Comparison of ENCODE assay signal across 22 cellular contexts in genomic region chr6:28220164-28221133, GRCh38. TPM values are rescaled to one million over a fixed set of nuclear protein-coding genes. Genes with fewer than 3 reads are reported as not detected.
DNase-seq lines count a peak whose midpoint lies in the region; ATAC-seq and TF ChIP-seq lines count a peak whose summit lies in the region.
"Had no signal": no experiment of that assay in that cellular context is flagged by ENCODE, and none has a peak within 500 bp of the region (broad histone marks: within the 10 kb centered on the region; RNA-seq: fewer than 3 reads in every experiment).

No MANE protein-coding gene starts in this region.

- DNase-seq in AML-193 (lab: John Stamatoyannopoulos, UW) (peak; percentile 15 to 32), SK-MEL-5 (ENCODE audit: low read depth, low spot score) (peak; percentile 62), fibroblast of lung (ENCODE audit: low read depth in 2 of 2) (peak in 1 of 2 donors; percentile 47), suprapubic skin (ENCODE audit: low spot score in 2 of 2) (no peak), cardiac septum (ENCODE audit: low spot score) (no peak), NCI-H146 treated with DMSO at 0.1 percent for 48 hours (lab: John Stamatoyannopoulos, UW; ENCODE audit: unreplicated experiment) (no peak), left ventricle myocardium superior (no peak)
- DNase-seq: activated CD4-positive, alpha-beta T cell treated with anti-CD3 and anti-CD28 coated beads, Interleukin-2, amount 10 ng/mL, durations not matched to agents 7 days and 5 days; activated CD8-positive, alpha-beta memory T cell treated with anti-CD3 and anti-CD28 coated beads, Interleukin-2, amount 50 U/mL, for 4 hours; amygdala; CD4-positive, alpha-beta T cell; effector memory CD4-positive, alpha-beta T cell; islet precursor cell; NCI-H1048; NCI-H2081; NCI-H524 treated with DMSO at 0.1 percent for 48 hours; Peyer's patch; spleen; thyroid gland had no signal

- no peak overlapping the region for H3K9ac ChIP-seq in fibroblast of lung (ENCODE audit: insufficient read depth, low read length)

- no peaks in the 10 kb centered on the region for H4K20me1 ChIP-seq in fibroblast of lung (ENCODE audit: control insufficient read depth, extremely low read depth, insufficient read depth, low read length)

- H2AFZ ChIP-seq in fibroblast of lung (ENCODE audit: low read length), result peak overlapping the region; percentile 55

- intact Hi-C loops in cardiac septum (cut with DNase I), result loop anchor here (10.0 kb wide), 1 partner anchor 134 kb away; no protein-coding TSS in a partner anchor
- intact Hi-C loops in left ventricle myocardium superior (cut with micrococcal nuclease), result loop anchor here (10.0 kb wide), 1 partner anchor 76 kb away; the partner anchor contains the start of gene ZKSCAN8

- POLR2A ChIA-PET in HEK293 (lab: Yijun Ruan, JAX), result interaction anchor here (0.6 to 2.0 kb wide), 5 partner anchors 46 to 115 kb away, joined by 3 to 5 read pairs (median 3); partner anchors contain the start of genes ZKSCAN8 and ZSCAN26

- in situ Hi-C loops in SK-MEL-5 (cut with HindIII; ENCODE audit: low pct_unique_long_range_greater_than_20kb, low sequenced_read_pairs), result no loop called here

- H3K27me3 ChIP-seq in fibroblast of lung (ENCODE audit: control insufficient read depth, insufficient read depth, low read length) (no peaks in the 10 kb centered on the region), suprapubic skin (peaks cover 41% of the 10 kb centered on the region)
- H3K27me3 ChIP-seq: Peyer's patch, thyroid gland had no signal

- H3K4me3 ChIP-seq in HEK293 (ENCODE audit: low read depth, low read length) (no peak overlapping the region), fibroblast of lung (replicated peaks in 1 of 4; ENCODE audit: control extremely low read depth in 1 of 4, insufficient read depth in 1 of 4, low read depth in 3 of 4, low read length in 4 of 4) (no peak overlapping the region), suprapubic skin (no peak overlapping the region)
- H3K4me3 ChIP-seq: Peyer's patch, thyroid gland had no signal

- H3K36me3 ChIP-seq in HEK293 (ENCODE audit: control insufficient read depth in 2 of 2, insufficient read depth in 1 of 2, low read length in 2 of 2), result no peaks in the 10 kb centered on the region
- no peaks in the 10 kb centered on the region for H3K36me3 ChIP-seq in fibroblast of lung (ENCODE audit: control insufficient read depth, insufficient read depth, low read length)
- no peaks in the 10 kb centered on the region for H3K36me3 ChIP-seq in suprapubic skin
- H3K36me3 ChIP-seq: Peyer's patch, spleen, thyroid gland had no signal

- H3K4me1 ChIP-seq in HEK293 (ENCODE audit: control insufficient read depth, insufficient read depth, low read length) (peaks cover 3% of the 10 kb centered on the region), fibroblast of lung (ENCODE audit: control insufficient read depth, extremely low read depth, insufficient read depth, low read length) (peaks cover 4% of the 10 kb centered on the region), suprapubic skin (peaks cover 23% of the 10 kb centered on the region)

- TF ChIP-seq POLR2A in suprapubic skin (IDR thresholded peaks at IDR 0.05), result no peak

- no peaks in the 10 kb centered on the region for H3K79me2 ChIP-seq in fibroblast of lung (ENCODE audit: control insufficient read depth, insufficient read depth, low read length)

- 29% methylated on average over 6 of the region's 6 CpGs for WGBS in suprapubic skin

- ATAC-seq in left ventricle myocardium superior, result no peak

- TF ChIP-seq EP300 in suprapubic skin (IDR thresholded peaks at IDR 0.05), result no peak

- H3K4me2 ChIP-seq in fibroblast of lung (ENCODE audit: extremely low read depth, insufficient read depth, low read length), result no peak overlapping the region

- CTCF ChIA-PET in HEK293 (lab: Yijun Ruan, JAX), result interaction anchor here (0.5 to 1.4 kb wide), 5 partner anchors 45 to 891 kb away, joined by 3 to 4 read pairs (median 3); no protein-coding TSS in a partner anchor

- H3K27ac ChIP-seq in HEK293 (ENCODE audit: extremely low read depth, low read depth, low read length) (no peak overlapping the region), fibroblast of lung (ENCODE audit: insufficient read depth, low read length) (no peak overlapping the region), suprapubic skin (no peak overlapping the region)
- H3K27ac ChIP-seq: Peyer's patch, spleen, thyroid gland had no signal

- H3K9me3 ChIP-seq in HEK293 (ENCODE audit: control insufficient read depth, insufficient read depth, low read depth, low read length) (no peaks in the 10 kb centered on the region), fibroblast of lung (ENCODE audit: control insufficient read depth, insufficient read depth, low read depth, low read length) (no peaks in the 10 kb centered on the region), suprapubic skin (no peaks in the 10 kb centered on the region)
- H3K9me3 ChIP-seq: Peyer's patch, spleen, thyroid gland had no signal

- TF ChIP-seq CTCF in HEK293 (tag by site-specific recombination; IDR thresholded peaks at IDR 0.05) (no peak), fibroblast of lung (conservative IDR thresholded peaks at IDR 0.05 in 1 of 2, IDR thresholded peaks at IDR 0.05 in 1 of 2; ENCODE audit: low read depth in 1 of 2, low read length in 2 of 2) (no peak), suprapubic skin (IDR thresholded peaks at IDR 0.05) (no peak)

TF ChIP-seq in HEK293, 187 proteins besides CTCF, POLR2A, EP300 and RAD21 (continues in another document):
- no peak for TF ChIP-seq ZNF621 (tag by site-specific recombination; IDR thresholded peaks at IDR 0.05)
- peak; percentile 94 for TF ChIP-seq SCRT2 (tag by site-specific recombination; IDR thresholded peaks at IDR 0.05)
- no peak for TF ChIP-seq ZBTB10 (tag by site-specific recombination; IDR thresholded peaks at IDR 0.05)
- no peak for TF ChIP-seq REPIN1 (tag by site-specific recombination; IDR thresholded peaks at IDR 0.05; ENCODE audit: low read depth)
- TF ChIP-seq ZBTB17 (tag by site-specific recombination; IDR thresholded peaks at IDR 0.05), result no peak
- peak; percentile 80; the same call in 1 of the 2 replicates for TF ChIP-seq SCRT1 (tag by site-specific recombination; IDR thresholded peaks at IDR 0.05; ENCODE audit: borderline replicate concordance)

RNA-seq across cellular contexts. Expression of gene ZSCAN9, which starts 4.6 kb away (rescaled TPM):
- total RNA-seq in SK-MEL-5 (2014; rRNA removed; shearing (Covaris generic)), result 9.0 and 9.9 TPM in 2 replicates
- polyA plus RNA-seq in SK-MEL-5 (2015; cell fraction: cytosol; rRNA removed), result 7.8 and 9.4 TPM in 2 replicates
- 69.3 and 78.2 TPM in 2 replicates for polyA plus RNA-seq in SK-MEL-5 (2015; cell fraction: nucleus; rRNA removed)
- total RNA-seq in fibroblast of lung, result 9.5 and 11.6 TPM in 2 replicates
- polyA plus RNA-seq in fibroblast of lung, result 10.3 and 11.3 TPM in 2 replicates
- 6.4 TPM in 2 replicates for polyA plus RNA-seq in fibroblast of lung (2012)
- 3.7 and 11.9 TPM in 2 replicates for polyA minus RNA-seq in fibroblast of lung (ENCODE audit: low replicate concordance)
- 10 to 100 TPM in 1 of 4 donors, 1 to 10 TPM in 3; 3.6 to 12.5 (median 7.6) TPM for total RNA-seq in suprapubic skin
- 8.4 TPM for total RNA-seq in cardiac septum
- total RNA-seq in left ventricle myocardium superior, result 10.2 TPM

RNA-seq across cellular contexts. Expression of gene ZKSCAN4, which starts 31.6 kb away (rescaled TPM):
- 3.5 and 4.6 TPM in 2 replicates for total RNA-seq in SK-MEL-5 (2014; rRNA removed; shearing (Covaris generic))
- polyA plus RNA-seq in SK-MEL-5 (2015; cell fraction: cytosol; rRNA removed), result 2.9 and 4.0 TPM in 2 replicates
- polyA plus RNA-seq in SK-MEL-5 (2015; cell fraction: nucleus; rRNA removed), result 7.9 and 9.1 TPM in 2 replicates
- total RNA-seq in fibroblast of lung (6.9 and 7.3 TPM in 2 replicates), suprapubic skin (1 to 10 TPM; 1.2 to 5.0 (median 3.0) TPM), cardiac septum (2.4 TPM), left ventricle myocardium superior (2.7 TPM)
- polyA plus RNA-seq in fibroblast of lung, result 3.0 and 4.4 TPM in 2 replicates
- polyA plus RNA-seq in fibroblast of lung (2012), result 2.5 and 3.4 TPM in 2 replicates
- 0.30 and 1.0 TPM in 2 replicates for polyA minus RNA-seq in fibroblast of lung (ENCODE audit: low replicate concordance)

RNA-seq across cellular contexts. Expression of gene NKAPL, which starts 38.6 kb away (rescaled TPM):
- total RNA-seq in SK-MEL-5 (2014; rRNA removed; shearing (Covaris generic)), result not detected in 2 replicates
- polyA plus RNA-seq in SK-MEL-5 (2015; cell fraction: cytosol; rRNA removed), result not detected in 2 replicates
- polyA plus RNA-seq in SK-MEL-5 (2015; cell fraction: nucleus; rRNA removed), result not detected in 2 replicates
- total RNA-seq in fibroblast of lung (2.8 and 3.3 TPM in 2 replicates), suprapubic skin (under 1 TPM in 2 of 4 donors, not detected in 2; 0.47 to 0.78 TPM), cardiac septum (6.6 TPM), left ventricle myocardium superior (6.3 TPM)
- 1.2 and 1.4 TPM in 2 replicates for polyA plus RNA-seq in fibroblast of lung
- polyA plus RNA-seq in fibroblast of lung (2012), result 1.2 and 1.6 TPM in 2 replicates
- polyA minus RNA-seq in fibroblast of lung (ENCODE audit: low replicate concordance), result not detected in 2 replicates
- total RNA-seq: CD4-positive, alpha-beta T cell; H1; Peyer's patch had no signal
- polyA plus RNA-seq: neural cell had no signal

RNA-seq across cellular contexts. Expression of gene ZSCAN26, which starts 46.5 kb away (rescaled TPM):
- total RNA-seq in SK-MEL-5 (2014; rRNA removed; shearing (Covaris generic)), result 9.3 and 11.3 TPM in 2 replicates
- 4.1 and 4.3 TPM in 2 replicates for polyA plus RNA-seq in SK-MEL-5 (2015; cell fraction: cytosol; rRNA removed)
- polyA plus RNA-seq in SK-MEL-5 (2015; cell fraction: nucleus; rRNA removed), result 32.1 and 40.1 TPM in 2 replicates
- total RNA-seq in fibroblast of lung (21.6 and 23.9 TPM in 2 replicates), suprapubic skin (10 to 100 TPM in 2 of 4 donors, 1 to 10 TPM in 2; 4.9 to 23.3 (median 11.4) TPM), cardiac septum (13.4 TPM), left ventricle myocardium superior (13.8 TPM)
- polyA plus RNA-seq in fibroblast of lung, result 12.7 and 16.6 TPM in 2 replicates
- 6.2 and 7.6 TPM in 2 replicates for polyA plus RNA-seq in fibroblast of lung (2012)
- 0.52 and 10.8 TPM in 2 replicates for polyA minus RNA-seq in fibroblast of lung (ENCODE audit: low replicate concordance)

Comparison
In these comparisons a context has a peak if more than half of its experiments do, and no peak if none do; other contexts are left out.
1. DNase-seq: peak in AML-193 (2 of 2) and SK-MEL-5 (single experiment); none in suprapubic skin (0 of 2), cardiac septum (single experiment), NCI-H146 treated with DMSO at 0.1 percent for 48 hours (single experiment) and left ventricle myocardium superior (single experiment).